ENCODE assay signal across 26 cellular contexts in genomic region chr5:106545325-106545724, GRCh38.
DNase-seq lines count a peak whose midpoint lies in the region; ATAC-seq, FAIRE-seq and TF ChIP-seq lines count a peak whose summit lies in the region.
"Had no signal": no experiment of that assay in that cellular context is flagged by ENCODE, and none has a peak within 500 bp of the region (broad histone marks: within the 10 kb centered on the region; RNA-seq: fewer than 3 reads in every experiment).

No MANE protein-coding gene starts in this region.

- H3K9me3 ChIP-seq in mammary epithelial cell (replicated peaks; ENCODE audit: insufficient read depth, low read length): peaks cover 13% of the 10 kb centered on the region

- H3K36me3 Mint-ChIP-seq in activated naive CD8-positive, alpha-beta T cell treated with anti-CD3 and anti-CD28 coated beads for 36 hours: no peaks in the 10 kb centered on the region
- H3K36me3 Mint-ChIP-seq: immature natural killer cell had no signal

- no peak overlapping the region for H3K4me3 Mint-ChIP-seq in activated naive CD8-positive, alpha-beta T cell treated with anti-CD3 and anti-CD28 coated beads for 36 hours
- H3K4me3 Mint-ChIP-seq: activated B cell treated with CpG ODN at 0.5 μM for 24 hours; activated naive CD8-positive, alpha-beta T cell treated with anti-CD3 and anti-CD28 coated beads, Interleukin-2, amount 50 U/mL, for 24 hours; B cell; immature natural killer cell; naive thymus-derived CD8-positive, alpha-beta T cell had no signal

- WGBS in mammary epithelial cell (ENCODE audit: low coverage, missing lambda C conversion rate): 0% methylated on average over 2 of the region's 2 CpGs

- BruUV-seq in mammary epithelial cell (replicated peaks; lab: Mats Ljungman, UMichigan): no TSS peak

- H3K4me1 ChIP-seq in mammary epithelial cell (ENCODE audit: insufficient read depth, low read length): no peaks in the 10 kb centered on the region
- H3K4me1 ChIP-seq in foreskin keratinocyte: no peaks in the 10 kb centered on the region
- H3K4me1 ChIP-seq: left lung, upper lobe of right lung had no signal

- H3K79me2 ChIP-seq in mammary epithelial cell (ENCODE audit: insufficient read depth, low read length): no peaks in the 10 kb centered on the region

- no peaks in the 10 kb centered on the region for H3K27me3 Mint-ChIP-seq in activated naive CD8-positive, alpha-beta T cell treated with anti-CD3 and anti-CD28 coated beads for 36 hours
- H3K27me3 Mint-ChIP-seq: activated B cell treated with CpG ODN at 0.5 μM for 24 hours; activated naive CD8-positive, alpha-beta T cell treated with anti-CD3 and anti-CD28 coated beads, Interleukin-2, amount 50 U/mL, for 24 hours; B cell; naive thymus-derived CD8-positive, alpha-beta T cell had no signal

- H3K4me1 Mint-ChIP-seq in activated naive CD8-positive, alpha-beta T cell treated with anti-CD3 and anti-CD28 coated beads for 36 hours: no peaks in the 10 kb centered on the region
- H3K4me1 Mint-ChIP-seq: activated B cell treated with CpG ODN at 0.5 μM for 24 hours; activated naive CD8-positive, alpha-beta T cell treated with anti-CD3 and anti-CD28 coated beads, Interleukin-2, amount 50 U/mL, for 24 hours; B cell; immature natural killer cell; naive thymus-derived CD8-positive, alpha-beta T cell had no signal

- in situ Hi-C loops in mammary epithelial cell (cut with MboI; ENCODE audit: low sequenced_read_pairs in 2 of 2): no loop called here

- H3K27ac ChIP-seq in mammary epithelial cell (ENCODE audit: insufficient read depth, low read depth, low read length) (no peak overlapping the region), foreskin keratinocyte (no peak overlapping the region)
- H3K27ac ChIP-seq: left lung, upper lobe of right lung had no signal

- no peak for FAIRE-seq in RCC 7860 (lab: Jason Lieb, UNC)
- FAIRE-seq: frontal cortex, GM18507, HTR-8/SVneo, small intestine had no signal

- H3K4me2 ChIP-seq in mammary epithelial cell (ENCODE audit: insufficient read depth, low read depth, low read length): no peak overlapping the region

- H3K27ac Mint-ChIP-seq in activated naive CD8-positive, alpha-beta T cell treated with anti-CD3 and anti-CD28 coated beads for 36 hours: no peak overlapping the region
- H3K27ac Mint-ChIP-seq: activated B cell treated with CpG ODN at 0.5 μM for 24 hours; activated naive CD8-positive, alpha-beta T cell treated with anti-CD3 and anti-CD28 coated beads, Interleukin-2, amount 50 U/mL, for 24 hours; B cell; immature natural killer cell; naive thymus-derived CD8-positive, alpha-beta T cell had no signal

- intact Hi-C loops in mammary epithelial cell (cut with micrococcal nuclease): no loop called here

- H3K9me3 Mint-ChIP-seq in activated naive CD8-positive, alpha-beta T cell treated with anti-CD3 and anti-CD28 coated beads for 36 hours: peaks cover 17% of the 10 kb centered on the region

- dilution Hi-C loops in mammary epithelial cell (cut with HindIII; ENCODE audit: low sequenced_read_pairs): no loop called here

- CTCF ChIA-PET in mammary epithelial cell (lab: Charles Lee; ENCODE audit: low non-redundant PET): no interaction called here

- H3K9ac ChIP-seq in mammary epithelial cell (ENCODE audit: insufficient read depth, low read length): no peak overlapping the region

- H3K27me3 ChIP-seq in mammary epithelial cell (ENCODE audit: insufficient read depth, low read length): no peaks in the 10 kb centered on the region
- no peaks in the 10 kb centered on the region for H3K27me3 ChIP-seq in foreskin keratinocyte
- H3K27me3 ChIP-seq: left lung, upper lobe of right lung had no signal

- DNase-seq in ELR (ENCODE audit: low read depth): peak; percentile 1
- peak; percentile 41 for DNase-seq in RCC 7860 (ENCODE audit: low spot score)
- DNase-seq in mammary epithelial cell: peak; percentile 17
- no peak for DNase-seq in foreskin keratinocyte
- no peak for DNase-seq in NCI-H1105 treated with DMSO at 0.1 percent for 48 hours (lab: John Stamatoyannopoulos, UW)
- no peak for DNase-seq in activated naive CD8-positive, alpha-beta T cell treated with anti-CD3 and anti-CD28 coated beads for 36 hours
- DNase-seq: activated B cell treated with CpG ODN at 0.5 μM for 24 hours; activated CD4-positive, alpha-beta T cell treated with anti-CD3 and anti-CD28 coated beads, Interleukin-2, amount 50 U/mL, for 4 hours; activated effector memory CD4-positive, alpha-beta T cell treated with Interleukin-2 at 50 U/mL for 16 hours; activated naive CD8-positive, alpha-beta T cell treated with anti-CD3 and anti-CD28 coated beads, Interleukin-2, amount 50 U/mL, for 24 hours; hippocampal formation; immature natural killer cell; KBM-7; left lung; naive thymus-derived CD8-positive, alpha-beta T cell; NCI-H187; NCI-H69; small intestine; stimulated activated CD4-positive, alpha-beta T cell treated with anti-CD3 and anti-CD28 coated beads, Interleukin-2, amount 100 ng/mL, for 24 hours; upper lobe of right lung had no signal

- no peaks in the 10 kb centered on the region for H4K20me1 ChIP-seq in mammary epithelial cell (ENCODE audit: insufficient read depth, low read length)

- H3K36me3 ChIP-seq in mammary epithelial cell (ENCODE audit: insufficient read depth, low read length): no peaks in the 10 kb centered on the region
- H3K36me3 ChIP-seq: left lung, upper lobe of right lung had no signal

- TF ChIP-seq CTCF in mammary epithelial cell (conservative IDR thresholded peaks at IDR 0.05 in 1 of 2, IDR thresholded peaks at IDR 0.05 in 1 of 2; ENCODE audit: extremely low read depth in 1 of 2, insufficient read depth in 1 of 2, low read depth in 1 of 2, low read length in 2 of 2): no peak
- TF ChIP-seq CTCF in foreskin keratinocyte (conservative IDR thresholded peaks at IDR 0.05): no peak

- H2AFZ ChIP-seq in mammary epithelial cell (ENCODE audit: low read depth, low read length): no peak overlapping the region

- no peak overlapping the region for H3K4me3 ChIP-seq in mammary epithelial cell (replicated peaks in 1 of 3; ENCODE audit: insufficient read depth in 1 of 3, low read depth in 2 of 3, low read length in 3 of 3)
- H3K4me3 ChIP-seq: left lung, upper lobe of right lung had no signal

- ATAC-seq in foreskin keratinocyte (peak; percentile 25), HG02798 (IDR thresholded peaks at IDR 0.05; ENCODE audit: poor library complexity, unreplicated experiment) (no peak), HG03565 (IDR thresholded peaks at IDR 0.05; ENCODE audit: unreplicated experiment) (no peak)
- ATAC-seq: activated naive CD8-positive, alpha-beta T cell treated with anti-CD3 and anti-CD28 coated beads, Interleukin-2, amount 50 U/mL, for 24 hours; left lung; naive thymus-derived CD8-positive, alpha-beta T cell had no signal

Comparison
In these comparisons a context has a peak if more than half of its experiments do, and no peak if none do; other contexts are left out.
1. DNase-seq: peak in ELR (single experiment), RCC 7860 (single experiment) and mammary epithelial cell (single experiment); none in foreskin keratinocyte (0 of 2), NCI-H1105 treated with DMSO at 0.1 percent for 48 hours (single experiment) and activated naive CD8-positive, alpha-beta T cell treated with anti-CD3 and anti-CD28 coated beads for 36 hours (single experiment).